ENCODE assay signal across 24 cellular contexts in genomic region chr19:14526423-14526822, GRCh38. TPM values are rescaled to one million over a fixed set of nuclear protein-coding genes. Genes with fewer than 3 reads are reported as not detected.
DNase-seq lines count a peak whose midpoint lies in the region; ATAC-seq, FAIRE-seq and TF ChIP-seq lines count a peak whose summit lies in the region.
"Had no signal": no experiment of that assay in that cellular context is flagged by ENCODE, and none has a peak within 500 bp of the region (broad histone marks: within the 10 kb centered on the region; RNA-seq: fewer than 3 reads in every experiment).

No MANE protein-coding gene starts in this region.

- dilution Hi-C loops in keratinocyte (cut with MboI; ENCODE audit: extremely low pct_ligation_motif_present, low sequenced_read_pairs), result no loop called here

- H3K27ac Mint-ChIP-seq in GM23338, result no peak overlapping the region
- peak overlapping the region; percentile 17 for H3K27ac Mint-ChIP-seq in stimulated activated naive B cell treated with anti-CD40 and anti-IgM and Interleukin-4, amounts not matched to agents 10 μg/mL and 1 μg/mL and 100 μg/mL, for 72 hours
- H3K27ac Mint-ChIP-seq: activated CD4-positive, alpha-beta T cell treated with anti-CD3 and anti-CD28 coated beads, Interleukin-2, amount 10 ng/mL, durations not matched to agents 24 days and 14 days; dendritic cell treated with granulocyte-macrophage colony-stimulating factor and Interleukin-4, amounts not matched to agents 40 ng/mL and 50 ng/mL, for 4 days had no signal

- peak overlapping the region; percentile 83 for H3K9ac ChIP-seq in keratinocyte (ENCODE audit: control insufficient read depth, extremely low read depth, insufficient read depth, low read length)

- H3K27me3 ChIP-seq in GM23338 (ENCODE audit: insufficient read depth) (no peaks in the 10 kb centered on the region), breast epithelium (no peaks in the 10 kb centered on the region), keratinocyte (ENCODE audit: control insufficient read depth, extremely low read depth, insufficient read depth, low read length) (no peaks in the 10 kb centered on the region)
- H3K27me3 ChIP-seq: ovary, tibial artery had no signal

- H2AFZ ChIP-seq in GM23338 (peak overlapping the region; percentile 80; the same call in 1 of the 2 replicates), keratinocyte (ENCODE audit: control insufficient read depth, low read length) (no peak overlapping the region)

- H4K20me1 ChIP-seq in GM23338 (replicated peaks; ENCODE audit: insufficient read depth), result peaks cover under 1% of the 10 kb centered on the region; the same call in 1 of the 2 replicates
- no peaks in the 10 kb centered on the region for H4K20me1 ChIP-seq in keratinocyte (ENCODE audit: control insufficient read depth, extremely low read depth, insufficient read depth, low read length)

- in situ Hi-C loops in ACHN (cut with HindIII; ENCODE audit: low pct_ligation_motif_present, low pct_unique_long_range_greater_than_20kb, low sequenced_read_pairs), result no loop called here

- 0 out of 2 replicates have a peak, but pooled peaks cover 4% of the 10 kb centered on the region for H3F3A ChIP-seq in GM23338 (replicated peaks; ENCODE audit: low read depth)

- peaks cover 8% of the 10 kb centered on the region for H3K4me1 ChIP-seq in GM23338 (ENCODE audit: insufficient read depth)
- H3K4me1 ChIP-seq in breast epithelium, result peaks cover 0 to 9% of the 10 kb centered on the region in 2 donors
- H3K4me1 ChIP-seq in keratinocyte (ENCODE audit: control insufficient read depth, extremely low read depth, insufficient read depth, low read length), result peaks cover 33% of the 10 kb centered on the region

- H3K4me3 Mint-ChIP-seq in GM23338, result no peak overlapping the region; the same call in 2 of the 3 replicates
- H3K4me3 Mint-ChIP-seq in stimulated activated naive B cell treated with anti-CD40 and anti-IgM and Interleukin-4, amounts not matched to agents 10 μg/mL and 1 μg/mL and 100 μg/mL, for 72 hours, result no peak overlapping the region
- H3K4me3 Mint-ChIP-seq: dendritic cell treated with granulocyte-macrophage colony-stimulating factor and Interleukin-4, amounts not matched to agents 40 ng/mL and 50 ng/mL, for 4 days had no signal

- H3K27ac ChIP-seq in GM23338 (ENCODE audit: low read depth) (no peak overlapping the region), breast epithelium (peak overlapping the region; percentile 79 to 83), keratinocyte (ENCODE audit: control insufficient read depth, insufficient read depth, low read length) (peak overlapping the region; percentile 99)
- H3K27ac ChIP-seq: ovary, tibial artery had no signal

- no peak for ATAC-seq in GM23338
- ATAC-seq in stimulated activated naive B cell treated with anti-CD40 and anti-IgM and Interleukin-4, amounts not matched to agents 10 μg/mL and 1 μg/mL and 100 μg/mL, for 72 hours (replicated peaks), result no peak
- ATAC-seq: HepG2, sciatic nerve had no signal

- H3K9me3 Mint-ChIP-seq in GM23338, result no peaks in the 10 kb centered on the region
- no peaks in the 10 kb centered on the region for H3K9me3 Mint-ChIP-seq in stimulated activated naive B cell treated with anti-CD40 and anti-IgM and Interleukin-4, amounts not matched to agents 10 μg/mL and 1 μg/mL and 100 μg/mL, for 72 hours
- H3K9me3 Mint-ChIP-seq: activated CD4-positive, alpha-beta T cell treated with anti-CD3 and anti-CD28 coated beads, Interleukin-2, amount 10 ng/mL, durations not matched to agents 24 days and 14 days; dendritic cell treated with granulocyte-macrophage colony-stimulating factor and Interleukin-4, amounts not matched to agents 40 ng/mL and 50 ng/mL, for 4 days had no signal

- H3K79me2 ChIP-seq in GM23338 (replicated peaks; ENCODE audit: insufficient read depth), result peaks cover 17% of the 10 kb centered on the region
- peaks cover 20% of the 10 kb centered on the region for H3K79me2 ChIP-seq in keratinocyte (ENCODE audit: control insufficient read depth, insufficient read depth, low read length)

- H3K36me3 ChIP-seq in GM23338 (ENCODE audit: insufficient read depth), result no peaks in the 10 kb centered on the region
- H3K36me3 ChIP-seq in breast epithelium, result no peaks in the 10 kb centered on the region
- H3K36me3 ChIP-seq in keratinocyte (ENCODE audit: control insufficient read depth in 2 of 2, extremely low read depth in 1 of 2, insufficient read depth in 2 of 2, low read length in 2 of 2), result no peaks in the 10 kb centered on the region
- H3K36me3 ChIP-seq: ovary, tibial artery had no signal

- no peak overlapping the region for H3K4me3 ChIP-seq in GM23338
- no peak overlapping the region for H3K4me3 ChIP-seq in breast epithelium
- peak overlapping the region; percentile 10 to 54 (median 47) for H3K4me3 ChIP-seq in keratinocyte (ENCODE audit: control insufficient read depth in 2 of 3, extremely low read depth in 1 of 3, insufficient read depth in 2 of 3, low read depth in 1 of 3, low read length in 3 of 3)
- H3K4me3 ChIP-seq: lung, ovary, tibial artery had no signal

- H3K27me3 Mint-ChIP-seq in GM23338 (ENCODE audit: insufficient read depth, low read depth, poor library complexity), result peaks cover 24% of the 10 kb centered on the region
- no peaks in the 10 kb centered on the region for H3K27me3 Mint-ChIP-seq in stimulated activated naive B cell treated with anti-CD40 and anti-IgM and Interleukin-4, amounts not matched to agents 10 μg/mL and 1 μg/mL and 100 μg/mL, for 72 hours
- H3K27me3 Mint-ChIP-seq: activated CD4-positive, alpha-beta T cell treated with anti-CD3 and anti-CD28 coated beads, Interleukin-2, amount 10 ng/mL, durations not matched to agents 24 days and 14 days; dendritic cell treated with granulocyte-macrophage colony-stimulating factor and Interleukin-4, amounts not matched to agents 40 ng/mL and 50 ng/mL, for 4 days had no signal

- TF ChIP-seq POLR2A in breast epithelium (IDR thresholded peaks at IDR 0.05), result no peak

- TF ChIP-seq CTCF in GM23338 (conservative IDR thresholded peaks at IDR 0.05; ENCODE audit: low read depth in 2 of 2), result no peak
- TF ChIP-seq CTCF in breast epithelium (IDR thresholded peaks at IDR 0.05), result no peak
- no peak for TF ChIP-seq CTCF in keratinocyte (optimal IDR thresholded peaks at IDR 0.05 in 1 of 3, IDR thresholded peaks at IDR 0.05 in 1 of 3, conservative IDR thresholded peaks at IDR 0.05 in 1 of 3; ENCODE audit: extremely low read depth in 1 of 3, insufficient read depth in 2 of 3, low read length in 3 of 3)

- intact Hi-C loops in breast epithelium (cut with DNase I; ENCODE audit: low total_unique reads), result no loop called here

- no peaks in the 10 kb centered on the region for H3K9me3 ChIP-seq in breast epithelium
- H3K9me3 ChIP-seq in keratinocyte (ENCODE audit: control insufficient read depth, low read depth, low read length), result no peaks in the 10 kb centered on the region
- H3K9me3 ChIP-seq: ovary, tibial artery had no signal

- H3K9me1 ChIP-seq in keratinocyte (ENCODE audit: control insufficient read depth, extremely low read depth, insufficient read depth, low read length), result peaks cover 2% of the 10 kb centered on the region

- H3K4me1 Mint-ChIP-seq in GM23338, result peaks cover 12% of the 10 kb centered on the region
- H3K4me1 Mint-ChIP-seq in stimulated activated naive B cell treated with anti-CD40 and anti-IgM and Interleukin-4, amounts not matched to agents 10 μg/mL and 1 μg/mL and 100 μg/mL, for 72 hours, result peaks cover 16 to 33% of the 10 kb centered on the region in 2 donors

- no peaks in the 10 kb centered on the region for H3K36me3 Mint-ChIP-seq in GM23338 (ENCODE audit: low read depth)
- H3K36me3 Mint-ChIP-seq in stimulated activated naive B cell treated with anti-CD40 and anti-IgM and Interleukin-4, amounts not matched to agents 10 μg/mL and 1 μg/mL and 100 μg/mL, for 72 hours, result peaks cover 0 to 1% of the 10 kb centered on the region in 2 donors

- no peak for DNase-seq in GM23338 (ENCODE audit: low spot score)
- DNase-seq in breast epithelium (ENCODE audit: low spot score in 2 of 2), result no peak
- DNase-seq in keratinocyte (ENCODE audit: low read depth, low spot score), result no peak
- DNase-seq in stimulated activated naive B cell treated with anti-CD40 and anti-IgM and Interleukin-4, amounts not matched to agents 10 μg/mL and 1 μg/mL and 100 μg/mL, for 72 hours, result no peak
- no peak for DNase-seq in effector CD4-positive, alpha-beta T cell
- DNase-seq in stimulated activated CD8-positive, alpha-beta memory T cell treated with anti-CD3 and anti-CD28 coated beads, Interleukin-4, amount 100 ng/mL, for 48 hours, result no peak
- no peak for DNase-seq in ACHN
- no peak for DNase-seq in NCI-H2029 (lab: John Stamatoyannopoulos, UW)
- DNase-seq: activated CD4-positive, alpha-beta T cell treated with anti-CD3 and anti-CD28 coated beads, Interleukin-2, amount 10 ng/mL, durations not matched to agents 24 days and 14 days; activated effector memory CD4-positive, alpha-beta T cell treated with Interleukin-2 at 50 U/mL for 16 hours; COR-L47; foreskin melanocyte; HCEC 1CT; kidney; NCI-H1417; NCI-H526; ovary; stimulated activated naive CD4-positive, alpha-beta T cell; SW 1271; tibial artery had no signal

- FAIRE-seq in keratinocyte (lab: Jason Lieb, UNC), result no peak
- FAIRE-seq: HepG2, kidney had no signal

- H3K4me2 ChIP-seq in GM23338 (no peak overlapping the region), keratinocyte (ENCODE audit: control insufficient read depth, extremely low read depth, insufficient read depth, low read depth, low read length) (peak overlapping the region; percentile 95)

- H3K9me2 ChIP-seq in GM23338 (ENCODE audit: insufficient read depth), result no peaks in the 10 kb centered on the region

RNA-seq across cellular contexts. Expression of gene TECR, which starts 3.0 kb away (rescaled TPM):
- 104 and 107 TPM in 2 replicates for total RNA-seq in GM23338 (2014; rRNA removed; shearing (Covaris generic))
- polyA plus RNA-seq in GM23338 (2016; fragmentation: Nextera tagmentation; extraction: Ambion mirVana), result 268 and 277 TPM in 2 replicates
- total RNA-seq in breast epithelium, result 10 to 100 TPM; 36.1 to 66.9 (median 43.4) TPM
- 79.7 to 169 TPM (median 92.3 TPM) in 3 replicates for polyA plus RNA-seq in keratinocyte
- polyA plus RNA-seq in keratinocyte (2011; ENCODE audit: low read depth), result 79.3 TPM
- polyA plus RNA-seq in keratinocyte (2011; cell fraction: cytosol; rRNA removed), result 87.0 and 114 TPM in 2 replicates
- 115 and 139 TPM in 2 replicates for polyA plus RNA-seq in keratinocyte (2011; cell fraction: nucleus; rRNA removed)
- polyA plus RNA-seq in keratinocyte (2012; ENCODE audit: low replicate concordance), result 187 and 197 TPM in 2 replicates
- polyA minus RNA-seq in keratinocyte, result 161 to 522 TPM (median 205 TPM) in 3 replicates
- 238 TPM for polyA minus RNA-seq in keratinocyte (2011; cell fraction: cytosol; rRNA and poly(A)+ RNA removed)
- polyA minus RNA-seq in keratinocyte (2011; cell fraction: nucleus; rRNA and poly(A)+ RNA removed), result 84.0 and 99.5 TPM in 2 replicates

RNA-seq across cellular contexts. Expression of gene DNAJB1, which starts 8.2 kb away (rescaled TPM):
- total RNA-seq in GM23338 (2014; rRNA removed; shearing (Covaris generic)), result 53.3 TPM in 2 replicates
- 43.2 and 44.0 TPM in 2 replicates for polyA plus RNA-seq in GM23338 (2016; fragmentation: Nextera tagmentation; extraction: Ambion mirVana)
- 100 to 1,000 TPM in 2 of 3 donors, 10 to 100 TPM in 1; 59.0 to 166 (median 102) TPM for total RNA-seq in breast epithelium
- polyA plus RNA-seq in keratinocyte, result 249 to 290 TPM (median 265 TPM) in 3 replicates
- 402 TPM for polyA plus RNA-seq in keratinocyte (2011; ENCODE audit: low read depth)
- 283 and 335 TPM in 2 replicates for polyA plus RNA-seq in keratinocyte (2011; cell fraction: cytosol; rRNA removed)
- 248 and 253 TPM in 2 replicates for polyA plus RNA-seq in keratinocyte (2011; cell fraction: nucleus; rRNA removed)
- polyA plus RNA-seq in keratinocyte (2012; ENCODE audit: low replicate concordance), result 187 and 359 TPM in 2 replicates
- 150 to 262 TPM (median 198 TPM) in 3 replicates for polyA minus RNA-seq in keratinocyte
- polyA minus RNA-seq in keratinocyte (2011; cell fraction: cytosol; rRNA and poly(A)+ RNA removed), result 156 TPM
- polyA minus RNA-seq in keratinocyte (2011; cell fraction: nucleus; rRNA and poly(A)+ RNA removed), result 90.0 and 121 TPM in 2 replicates

RNA-seq across cellular contexts. Expression of gene GIPC1, which starts 30.5 kb away (rescaled TPM):
- total RNA-seq in GM23338 (2014; rRNA removed; shearing (Covaris generic)), result 92.3 and 106 TPM in 2 replicates
- polyA plus RNA-seq in GM23338 (2016; fragmentation: Nextera tagmentation; extraction: Ambion mirVana), result 50.9 and 51.6 TPM in 2 replicates
- 10 to 100 TPM; 48.8 to 79.0 (median 72.0) TPM for total RNA-seq in breast epithelium
- 147 to 254 TPM (median 166 TPM) in 3 replicates for polyA plus RNA-seq in keratinocyte
- 119 TPM for polyA plus RNA-seq in keratinocyte (2011; ENCODE audit: low read depth)
- 106 and 260 TPM in 2 replicates for polyA plus RNA-seq in keratinocyte (2011; cell fraction: cytosol; rRNA removed)
- polyA plus RNA-seq in keratinocyte (2011; cell fraction: nucleus; rRNA removed), result 107 and 171 TPM in 2 replicates
- 188 and 230 TPM in 2 replicates for polyA plus RNA-seq in keratinocyte (2012; ENCODE audit: low replicate concordance)
- polyA minus RNA-seq in keratinocyte, result 72.3 to 126 TPM (median 110 TPM) in 3 replicates
- 300 TPM for polyA minus RNA-seq in keratinocyte (2011; cell fraction: cytosol; rRNA and poly(A)+ RNA removed)
- 93.5 and 97.4 TPM in 2 replicates for polyA minus RNA-seq in keratinocyte (2011; cell fraction: nucleus; rRNA and poly(A)+ RNA removed)

RNA-seq across cellular contexts. Expression of gene NDUFB7, which starts 45.4 kb away (rescaled TPM):
- 289 and 398 TPM in 2 replicates for total RNA-seq in GM23338 (2014; rRNA removed; shearing (Covaris generic))
- polyA plus RNA-seq in GM23338 (2016; fragmentation: Nextera tagmentation; extraction: Ambion mirVana), result 463 and 501 TPM in 2 replicates
- total RNA-seq in breast epithelium, result 100 to 1,000 TPM; 283 to 388 (median 299) TPM
- polyA plus RNA-seq in keratinocyte, result 122 to 267 TPM (median 146 TPM) in 3 replicates
- 11.5 TPM for polyA plus RNA-seq in keratinocyte (2011; ENCODE audit: low read depth)
- polyA plus RNA-seq in keratinocyte (2011; cell fraction: cytosol; rRNA removed), result 64.3 and 214 TPM in 2 replicates
- 66.4 and 86.8 TPM in 2 replicates for polyA plus RNA-seq in keratinocyte (2011; cell fraction: nucleus; rRNA removed)
- polyA plus RNA-seq in keratinocyte (2012; ENCODE audit: low replicate concordance), result 78.6 and 223 TPM in 2 replicates
- polyA minus RNA-seq in keratinocyte, result 32.3 to 63.9 TPM (median 48.2 TPM) in 3 replicates
- polyA minus RNA-seq in keratinocyte (2011; cell fraction: cytosol; rRNA and poly(A)+ RNA removed), result 301 TPM
- polyA minus RNA-seq in keratinocyte (2011; cell fraction: nucleus; rRNA and poly(A)+ RNA removed), result 26.2 and 37.7 TPM in 2 replicates

RNA-seq across cellular contexts. Expression of gene PTGER1, which starts 51.3 kb away (rescaled TPM):
- total RNA-seq in GM23338 (2014; rRNA removed; shearing (Covaris generic)), result 1.2 TPM in 1 of 2 replicates, not detected in the other
- polyA plus RNA-seq in GM23338 (2016; fragmentation: Nextera tagmentation; extraction: Ambion mirVana) (0.56 and 0.57 TPM in 2 replicates), keratinocyte (0.05 TPM in 1 of 3 replicates, not detected in the others)
- total RNA-seq in breast epithelium, result 1 to 10 TPM in 1 of 3 donors, under 1 TPM in 1, not detected in 1; 0.48 to 1.3 TPM
- not detected for polyA plus RNA-seq in keratinocyte (2011; ENCODE audit: low read depth)
- not detected in 2 replicates for polyA plus RNA-seq in keratinocyte (2011; cell fraction: cytosol; rRNA removed)
- polyA plus RNA-seq in keratinocyte (2011; cell fraction: nucleus; rRNA removed), result not detected in 2 replicates
- 0.16 TPM in 1 of 2 replicates, not detected in the other for polyA plus RNA-seq in keratinocyte (2012; ENCODE audit: low replicate concordance)
- not detected in 3 replicates for polyA minus RNA-seq in keratinocyte
- polyA minus RNA-seq in keratinocyte (2011; cell fraction: cytosol; rRNA and poly(A)+ RNA removed), result not detected
- not detected in 2 replicates for polyA minus RNA-seq in keratinocyte (2011; cell fraction: nucleus; rRNA and poly(A)+ RNA removed)
- total RNA-seq: HepG2 had no signal
- polyA plus RNA-seq: ovary had no signal

Comparison
In these comparisons a context has a peak if more than half of its experiments do, and no peak if none do; other contexts are left out.
1. H3K4me3 ChIP-seq: peak in keratinocyte (3 of 3); none in GM23338 (single experiment) and breast epithelium (0 of 3).